In the genomic region with DNA sequence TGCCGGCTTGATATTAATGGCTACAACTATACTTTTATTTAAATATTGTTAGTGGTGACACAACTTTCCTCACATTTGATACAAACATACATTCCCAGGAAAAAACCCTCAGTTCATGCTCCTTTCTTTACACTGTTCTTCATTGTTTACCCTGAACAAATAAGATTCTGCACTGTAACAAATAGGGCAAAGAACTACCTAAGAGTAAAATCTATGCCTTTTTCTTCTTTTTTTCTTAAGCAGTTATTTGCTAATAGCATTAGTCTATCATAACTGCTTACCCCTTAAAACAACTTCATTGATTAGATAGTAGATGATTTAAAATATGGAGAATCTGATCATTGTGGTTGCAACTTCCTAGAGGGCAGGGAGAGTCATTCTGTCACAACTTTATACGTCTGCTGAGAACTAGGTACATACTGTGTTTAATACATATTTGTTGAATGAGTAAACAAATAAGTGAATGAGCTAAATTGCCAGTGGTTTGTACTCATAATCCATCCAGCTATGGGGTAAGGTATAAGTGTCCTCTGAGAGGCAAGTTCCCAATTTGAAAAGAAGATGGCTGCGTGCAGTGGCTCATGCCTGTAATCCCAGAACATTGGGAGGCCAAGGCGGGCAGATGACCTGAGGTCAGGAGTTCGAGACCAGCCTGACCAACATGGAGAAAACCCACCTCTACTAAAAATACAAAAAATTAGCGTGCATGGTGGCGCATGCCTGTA, we compare ENCODE assay signal across 1 cellular context.
TF ChIP-seq lines count a peak whose summit lies in the region.

No MANE protein-coding gene starts in this region.

TF ChIP-seq in SK-N-SH, 30 proteins besides CTCF, POLR2A, EP300 and RAD21 (continued from another document):
- TF ChIP-seq, protein P1, sequence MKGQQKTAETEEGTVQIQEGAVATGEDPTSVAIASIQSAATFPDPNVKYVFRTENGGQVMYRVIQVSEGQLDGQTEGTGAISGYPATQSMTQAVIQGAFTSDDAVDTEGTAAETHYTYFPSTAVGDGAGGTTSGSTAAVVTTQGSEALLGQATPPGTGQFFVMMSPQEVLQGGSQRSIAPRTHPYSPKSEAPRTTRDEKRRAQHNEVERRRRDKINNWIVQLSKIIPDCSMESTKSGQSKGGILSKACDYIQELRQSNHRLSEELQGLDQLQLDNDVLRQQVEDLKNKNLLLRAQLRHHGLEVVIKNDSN (IDR thresholded peaks at IDR 0.05; ENCODE audit: borderline replicate concordance, low read depth) = no peak
- TF ChIP-seq ELF1 (IDR thresholded peaks at IDR 0.05) = no peak
- no peak for TF ChIP-seq RCOR1 (IDR thresholded peaks at IDR 0.05; ENCODE audit: low read length)
- no peak for TF ChIP-seq MAX (IDR thresholded peaks at IDR 0.05; ENCODE audit: low read depth)
- no peak for TF ChIP-seq YY1 (IDR thresholded peaks at IDR 0.05; ENCODE audit: low read depth)
- TF ChIP-seq TEAD4 (IDR thresholded peaks at IDR 0.05; ENCODE audit: borderline replicate concordance, insufficient read depth) = no peak
- no peak for TF ChIP-seq MEF2A (IDR thresholded peaks at IDR 0.05; ENCODE audit: borderline replicate concordance, low read depth)
- TF ChIP-seq EZH2phosphoT487 (IDR thresholded peaks at IDR 0.05; ENCODE audit: borderline replicate concordance, low read depth) = no peak
- TF ChIP-seq SMC3 (IDR thresholded peaks at IDR 0.05; ENCODE audit: low read depth, low read length) = no peak
- TF ChIP-seq NFIC (IDR thresholded peaks at IDR 0.05; ENCODE audit: borderline replicate concordance) = no peak
TF ChIP-seq in SK-N-SH: peak in this region for 0.
